In the genomic region with DNA sequence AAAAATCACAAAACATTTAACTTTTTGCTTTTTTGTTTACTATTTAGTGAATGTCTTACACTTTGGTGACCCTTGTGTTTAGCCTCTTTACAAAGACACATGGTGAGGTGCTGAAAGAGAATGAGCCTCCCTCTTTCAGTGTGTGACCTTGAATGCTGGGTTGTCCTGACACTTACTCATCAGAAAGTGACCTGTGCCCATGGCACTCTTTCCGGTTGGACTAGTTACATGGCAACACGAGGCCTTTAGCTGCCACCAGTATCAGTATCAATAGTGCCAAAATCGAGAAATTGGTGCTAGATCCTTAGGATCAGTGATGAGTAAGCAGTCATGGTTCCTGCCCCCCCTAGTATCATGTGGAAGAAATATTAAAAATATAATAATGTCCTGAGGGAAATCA, we compare ENCODE assay signal across 14 cellular contexts. TPM values are rescaled to one million over a fixed set of nuclear protein-coding genes. Genes with fewer than 3 reads are reported as not detected.
DNase-seq lines count a peak whose midpoint lies in the region; ATAC-seq and TF ChIP-seq lines count a peak whose summit lies in the region.
"Had no signal": no experiment of that assay in that cellular context is flagged by ENCODE, and none has a peak within 500 bp of the region (broad histone marks: within the 10 kb centered on the region; RNA-seq: fewer than 3 reads in every experiment).

No MANE protein-coding gene starts in this region.

- H3K36me3 ChIP-seq in SK-N-MC (ENCODE audit: insufficient read depth, low read length) (peaks cover 19% of the 10 kb centered on the region), hepatocyte (replicated peaks; ENCODE audit: insufficient read depth, low read depth) (no peaks in the 10 kb centered on the region), skeletal muscle tissue (ENCODE audit: control insufficient read depth in 3 of 3, insufficient read depth in 3 of 3, low read length in 3 of 3) (peaks cover 0 to 4% (median 0%) of the 10 kb centered on the region in 3 donors), left lung (peaks cover 0 to 12% of the 10 kb centered on the region in 2 donors)

- H3K27ac Mint-ChIP-seq in activated CD4-positive, alpha-beta T cell treated with anti-CD3 and anti-CD28 coated beads for 36 hours: no peak overlapping the region

- no peak overlapping the region for H3K4me3 ChIP-seq in SK-N-MC
- no peak overlapping the region for H3K4me3 ChIP-seq in hepatocyte
- H3K4me3 ChIP-seq in skeletal muscle tissue (ENCODE audit: low read length in 3 of 3): no peak overlapping the region
- H3K4me3 ChIP-seq in left lung: no peak overlapping the region

- H3K27me3 Mint-ChIP-seq in activated CD4-positive, alpha-beta T cell treated with anti-CD3 and anti-CD28 coated beads for 36 hours: no peaks in the 10 kb centered on the region

- H3K79me2 ChIP-seq in hepatocyte: peaks cover 27% of the 10 kb centered on the region

- H3K4me3 Mint-ChIP-seq in activated CD4-positive, alpha-beta T cell treated with anti-CD3 and anti-CD28 coated beads for 36 hours: peak overlapping the region; percentile 43

- H3K9me2 ChIP-seq in hepatocyte (replicated peaks; ENCODE audit: insufficient read depth): no peaks in the 10 kb centered on the region

- H3K4me2 ChIP-seq in hepatocyte: no peak overlapping the region

- H2AFZ ChIP-seq in hepatocyte: peak overlapping the region; percentile 41

- no peak for TF ChIP-seq CTCF in hepatocyte (IDR thresholded peaks at IDR 0.05; ENCODE audit: poor library complexity)
- TF ChIP-seq CTCF in left lung (IDR thresholded peaks at IDR 0.05): no peak

- H3K9ac ChIP-seq in SK-N-MC (ENCODE audit: insufficient read length) (no peak overlapping the region), skeletal muscle tissue (ENCODE audit: low read depth in 1 of 3, low read length in 3 of 3) (peak overlapping the region in 2 of 3 donors; percentile 54 to 66)

- H3K4me1 ChIP-seq in hepatocyte (ENCODE audit: insufficient read depth): peaks cover 7% of the 10 kb centered on the region
- peaks cover 10 to 21% (median 14%) of the 10 kb centered on the region in 3 donors for H3K4me1 ChIP-seq in skeletal muscle tissue (ENCODE audit: control insufficient read depth in 3 of 3, insufficient read depth in 3 of 3, low read length in 3 of 3)
- H3K4me1 ChIP-seq in left lung: peaks cover 12 to 34% of the 10 kb centered on the region in 2 donors

- 85% methylated on average over 3 of the region's 3 CpGs for WGBS in hepatocyte (ENCODE audit: low lambda C conversion rate, missing lambda C conversion rate)

- POLR2A ChIA-PET in activated CD4-positive, alpha-beta T cell treated with anti-CD3 and anti-CD28 coated beads for 36 hours (lab: Charles Lee): interaction anchor here (0.6 kb wide), 2 partner anchors 135 to 202 kb away, joined by 3 to 4 read pairs; no protein-coding TSS in a partner anchor

- intact Hi-C loops in activated CD4-positive, alpha-beta T cell treated with anti-CD3 and anti-CD28 coated beads for 36 hours (cut with DNase I, micrococcal nuclease): loop anchor here (1.0 to 5.0 kb wide), 6 partner anchors 21 to 1090 kb away; a partner anchor contains a TSS
- intact Hi-C loops in left lung (cut with DNase I): loop anchor here in 1 of 2 donors (5.0 kb wide), 1 partner anchor 215 kb away; no protein-coding TSS in a partner anchor

- peaks cover 10% of the 10 kb centered on the region for H3K4me1 Mint-ChIP-seq in activated CD4-positive, alpha-beta T cell treated with anti-CD3 and anti-CD28 coated beads for 36 hours

- no peaks in the 10 kb centered on the region for H3K27me3 ChIP-seq in hepatocyte
- H3K27me3 ChIP-seq in skeletal muscle tissue (ENCODE audit: control insufficient read depth in 3 of 3, insufficient read depth in 3 of 3, low read length in 3 of 3): no peaks in the 10 kb centered on the region
- no peaks in the 10 kb centered on the region for H3K27me3 ChIP-seq in left lung

- H3K36me3 Mint-ChIP-seq in activated CD4-positive, alpha-beta T cell treated with anti-CD3 and anti-CD28 coated beads for 36 hours (ENCODE audit: low read depth): peaks cover 17% of the 10 kb centered on the region

- H3K27ac ChIP-seq in SK-N-MC: peak overlapping the region; percentile 60; the same call in 1 of the 2 replicates
- no peak overlapping the region for H3K27ac ChIP-seq in hepatocyte
- no peak overlapping the region for H3K27ac ChIP-seq in skeletal muscle tissue (ENCODE audit: low read depth, low read length)
- H3K27ac ChIP-seq in left lung: no peak overlapping the region

- DNase-seq in activated CD4-positive, alpha-beta T cell treated with anti-CD3 and anti-CD28 coated beads for 36 hours: no peak
- DNase-seq in activated CD4-positive, alpha-beta T cell treated with anti-CD3 and anti-CD28 coated beads, Interleukin-2, amount 50 U/mL, for 48 hours: no peak
- DNase-seq in SK-N-MC (ENCODE audit: low read depth, low spot score) (no peak), hepatocyte (ENCODE audit: low spot score) (no peak), H4 (ENCODE audit: low spot score) (no peak), left lung (no peak), globus pallidus (ENCODE audit: low spot score) (no peak)
- DNase-seq: SIG-M5 had no signal

- H3K9me3 ChIP-seq in SK-N-MC (ENCODE audit: low read depth, low read length): no peaks in the 10 kb centered on the region
- H3K9me3 ChIP-seq in hepatocyte (ENCODE audit: low read depth): no peaks in the 10 kb centered on the region
- H3K9me3 ChIP-seq in skeletal muscle tissue (ENCODE audit: control insufficient read depth in 3 of 3, low read length in 3 of 3): no peaks in the 10 kb centered on the region
- H3K9me3 ChIP-seq in left lung: no peaks in the 10 kb centered on the region

- no peaks in the 10 kb centered on the region for H4K20me1 ChIP-seq in hepatocyte (ENCODE audit: insufficient read depth, poor library complexity, severe bottlenecking)

- CTCF ChIA-PET in activated CD4-positive, alpha-beta T cell treated with anti-CD3 and anti-CD28 coated beads for 36 hours (lab: Charles Lee): interaction anchor here (0.6 to 5.3 kb wide), 5 partner anchors 9 to 300 kb away, joined by 3 to 42 read pairs (median 4); no protein-coding TSS in a partner anchor

- ATAC-seq in activated CD4-positive, alpha-beta T cell treated with anti-CD3 and anti-CD28 coated beads for 36 hours: no peak
- ATAC-seq in left lung: no peak
- ATAC-seq: activated CD4-positive, CD25-positive, alpha-beta regulatory T cell treated with anti-CD3 and anti-CD28 coated beads, Interleukin-2, amount 50 U/mL, for 24 hours had no signal

- H3K9me3 Mint-ChIP-seq in activated CD4-positive, alpha-beta T cell treated with anti-CD3 and anti-CD28 coated beads for 36 hours (ENCODE audit: low read depth): no peaks in the 10 kb centered on the region

RNA-seq across cellular contexts. Expression of a gene that starts 1.7 kb away (rescaled TPM):
- total RNA-seq in activated CD4-positive, alpha-beta T cell treated with anti-CD3 and anti-CD28 coated beads for 36 hours: 100 to 1,000 TPM; 124 to 152 TPM
- total RNA-seq in hepatocyte (94.9 and 111 TPM in 2 replicates), skeletal muscle tissue (71.5 TPM), left lung (10 to 100 TPM; 64.6 to 77.8 TPM)
- 63.0 and 69.5 TPM in 2 replicates for polyA plus RNA-seq in hepatocyte
- total RNA-seq in H4 (2014; rRNA removed; shearing (Covaris generic)): 188 and 203 TPM in 2 replicates

RNA-seq across cellular contexts. Expression of a gene that starts 38.2 kb away (rescaled TPM):
- total RNA-seq in activated CD4-positive, alpha-beta T cell treated with anti-CD3 and anti-CD28 coated beads for 36 hours: not detected
- total RNA-seq in hepatocyte (not detected in 2 replicates), skeletal muscle tissue (1.0 TPM), left lung (1 to 10 TPM; 2.0 to 2.1 TPM)
- polyA plus RNA-seq in hepatocyte: not detected in 2 replicates
- total RNA-seq in H4 (2014; rRNA removed; shearing (Covaris generic)): not detected in 2 replicates
- total RNA-seq: dermis microvascular lymphatic vessel endothelial cell, pulmonary artery endothelial cell, temporal lobe had no signal
- polyA plus RNA-seq: AG04450 had no signal

RNA-seq across cellular contexts. Expression of a gene that starts 51.6 kb away (rescaled TPM):
- 10 to 100 TPM; 33.0 to 34.3 TPM for total RNA-seq in activated CD4-positive, alpha-beta T cell treated with anti-CD3 and anti-CD28 coated beads for 36 hours
- total RNA-seq in hepatocyte (53.8 and 71.8 TPM in 2 replicates), skeletal muscle tissue (9.4 TPM), left lung (10 to 100 TPM; 71.4 to 74.1 TPM)
- polyA plus RNA-seq in hepatocyte: 137 and 152 TPM in 2 replicates
- total RNA-seq in H4 (2014; rRNA removed; shearing (Covaris generic)): 34.0 and 50.6 TPM in 2 replicates
